ENCODE assay signal across 28 cellular contexts in the genomic region with DNA sequence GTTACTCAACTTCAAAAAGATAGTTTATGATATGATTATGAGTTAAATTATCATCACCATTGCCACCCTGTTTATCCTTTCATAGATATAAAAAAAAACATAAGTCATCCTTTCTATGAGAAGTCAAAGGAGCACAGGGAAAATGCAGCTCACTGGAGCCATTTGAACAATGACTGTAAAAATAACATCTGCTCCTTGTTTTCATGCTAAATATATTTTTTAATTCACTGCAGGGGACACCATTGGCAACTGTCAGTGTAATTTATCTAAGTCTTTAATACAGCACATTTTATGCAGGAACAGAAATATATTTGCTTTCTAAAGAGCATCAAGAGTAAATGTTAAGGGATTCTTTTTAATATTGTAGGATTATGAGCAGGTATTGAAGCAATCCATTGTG.
"Had no signal": no experiment of that assay in that cellular context is flagged by ENCODE, and none has a peak within 500 bp of the region (broad histone marks: within the 10 kb centered on the region; RNA-seq: fewer than 3 reads in every experiment).

No MANE protein-coding gene starts in this region.

- H3K4me3 ChIP-seq: ascending aorta, cardiac muscle cell had no signal

- ATAC-seq: activated CD8-positive, alpha-beta T cell treated with anti-CD3 and anti-CD28 coated beads for 36 hours; activated naive CD8-positive, alpha-beta T cell treated with anti-CD3 and anti-CD28 coated beads, Interleukin-2, amount 50 U/mL, for 24 hours; activated T-cell treated with anti-CD3 and anti-CD28 coated beads, Interleukin-2, amount 50 U/mL, for 4 hours; activated T-cell treated with anti-CD3 and anti-CD28 coated beads, Interleukin-2, amount 50 U/mL, for 72 hours; activated T-helper 17 cell treated with anti-CD3 and anti-CD28 coated beads, Interleukin-2, amount 50 U/mL, for 72 hours had no signal

- H3K9me3 ChIP-seq: ascending aorta had no signal

- H3K36me3 ChIP-seq: ascending aorta, cardiac muscle cell had no signal

- DNase-seq: activated B cell treated with CpG ODN at 0.5 μM for 24 hours; activated CD4-positive, alpha-beta memory T cell treated with anti-CD3 and anti-CD28 coated beads for 36 hours; activated CD4-positive, alpha-beta T cell treated with anti-CD3 and anti-CD28 coated beads for 4 hours; activated CD4-positive, alpha-beta T cell treated with anti-CD3 and anti-CD28 coated beads, Interleukin-2, amount 10 ng/mL, durations not matched to agents 24 days and 14 days; activated CD4-positive, alpha-beta T cell treated with anti-CD3 and anti-CD28 coated beads, Interleukin-2, amount 50 U/mL, for 1 hour; activated CD4-positive, alpha-beta T cell treated with anti-CD3 and anti-CD28 coated beads, Interleukin-2, amount 50 U/mL, for 4 hours; activated CD4-positive, CD25-positive, alpha-beta regulatory T cell treated with anti-CD3 and anti-CD28 coated beads, Interleukin-2, amount 50 U/mL, for 72 hours; activated CD8-positive, alpha-beta memory T cell treated with anti-CD3 and anti-CD28 coated beads, Interleukin-2, amount 50 U/mL, for 4 hours; activated CD8-positive, alpha-beta T cell treated with anti-CD3 and anti-CD28 coated beads for 36 hours; activated effector memory CD4-positive, alpha-beta T cell treated with anti-CD3 and anti-CD28 coated beads, Interleukin-2, amount 50 U/mL, for 16 hours; activated naive CD4-positive, alpha-beta T cell treated with anti-CD3 and anti-CD28 coated beads, Interleukin-2, amount 10 ng/mL, durations not matched to agents 7 days and 5 days; activated naive CD4-positive, alpha-beta T cell treated with Interleukin-2 at 50 U/mL for 16 hours; activated naive CD8-positive, alpha-beta T cell treated with anti-CD3 and anti-CD28 coated beads, Interleukin-2, amount 10 ng/mL, durations not matched to agents 7 days and 5 days; activated naive CD8-positive, alpha-beta T cell treated with anti-CD3 and anti-CD28 coated beads, Interleukin-2, amount 50 U/mL, for 24 hours; activated T-cell treated with anti-CD3 and anti-CD28 coated beads for 4 hours; activated T-cell treated with anti-CD3 and anti-CD28 coated beads, Interleukin-2, amount 50 U/mL, for 1 hour; activated T-cell treated with anti-CD3 and anti-CD28 coated beads, Interleukin-2, amount 50 U/mL, for 4 hours; activated T-cell treated with anti-CD3 and anti-CD28 coated beads, Interleukin-2, amount 50 U/mL, for 72 hours; amygdala; anterior cingulate cortex; caudate nucleus; cerebellar nuclear complex; T-helper 2 cell; T-helper 9 cell had no signal

- H3K27ac ChIP-seq: ascending aorta, cardiac muscle cell, VCaP had no signal
